In genomic region chr11:44564653-44565007, GRCh38 we compare ENCODE assay signal across 8 cellular contexts. TPM values are rescaled to one million over a fixed set of nuclear protein-coding genes. Genes with fewer than 3 reads are reported as not detected.
A peak's percentile ranks its signal among the peaks of the same experiment; 100 is the strongest.
DNase-seq lines count a peak whose midpoint lies in the region; ATAC-seq and TF ChIP-seq lines count a peak whose summit lies in the region.

No MANE protein-coding gene starts in this region.

- H3K27ac ChIP-seq in ascending aorta (peak overlapping the region; percentile 98 to 99), skeletal muscle tissue (ENCODE audit: low read depth, low read length) (peak overlapping the region; percentile 99)

- H3K27ac Mint-ChIP-seq in activated naive CD4-positive, alpha-beta T cell treated with anti-CD3 and anti-CD28 coated beads for 36 hours = peak overlapping the region; percentile 64

- H3K4me1 ChIP-seq in ascending aorta = peaks cover 14 to 43% of the 10 kb centered on the region in 2 donors
- H3K4me1 ChIP-seq in skeletal muscle tissue (ENCODE audit: control insufficient read depth in 3 of 3, insufficient read depth in 3 of 3, low read length in 3 of 3) = peaks cover 36 to 55% (median 41%) of the 10 kb centered on the region in 3 donors

- no peak for TF ChIP-seq CTCF in ascending aorta (IDR thresholded peaks at IDR 0.05)

- no peaks in the 10 kb centered on the region for H3K36me3 ChIP-seq in ascending aorta
- no peaks in the 10 kb centered on the region for H3K36me3 ChIP-seq in skeletal muscle tissue (ENCODE audit: control insufficient read depth in 3 of 3, insufficient read depth in 3 of 3, low read length in 3 of 3)

- CTCF ChIA-PET in activated naive CD4-positive, alpha-beta T cell treated with anti-CD3 and anti-CD28 coated beads for 36 hours (lab: Charles Lee) = interaction anchor here (0.9 to 3.0 kb wide), 5 partner anchors 8 to 53 kb away, joined by 3 to 20 read pairs (median 10); no protein-coding TSS in a partner anchor

- no peaks in the 10 kb centered on the region for H3K27me3 Mint-ChIP-seq in activated naive CD4-positive, alpha-beta T cell treated with anti-CD3 and anti-CD28 coated beads for 36 hours (ENCODE audit: low read depth)

- no peak for DNase-seq in activated naive CD4-positive, alpha-beta T cell treated with anti-CD3 and anti-CD28 coated beads for 36 hours
- DNase-seq in activated naive CD4-positive, alpha-beta T cell (lab: John Stamatoyannopoulos, UW) = no peak
- DNase-seq in NCI-H2171 (lab: John Stamatoyannopoulos, UW) = peak; percentile 45
- peak; percentile 84 to 97 for DNase-seq in ascending aorta (ENCODE audit: low spot score in 2 of 2)
- DNase-seq in GM19238 (ENCODE audit: insufficient read length, low spot score) = no peak

- peak overlapping the region; percentile 85 to 91 (median 87) for H3K9ac ChIP-seq in skeletal muscle tissue (ENCODE audit: low read depth in 1 of 3, low read length in 3 of 3)

- ATAC-seq in GM19023 (IDR thresholded peaks at IDR 0.05; ENCODE audit: unreplicated experiment) = no peak

- no peaks in the 10 kb centered on the region for H3K27me3 ChIP-seq in ascending aorta
- H3K27me3 ChIP-seq in skeletal muscle tissue (ENCODE audit: control insufficient read depth in 3 of 3, insufficient read depth in 3 of 3, low read length in 3 of 3) = no peaks in the 10 kb centered on the region

- H3K9me3 Mint-ChIP-seq in activated naive CD4-positive, alpha-beta T cell treated with anti-CD3 and anti-CD28 coated beads for 36 hours = no peaks in the 10 kb centered on the region

- H3K36me3 Mint-ChIP-seq in activated naive CD4-positive, alpha-beta T cell treated with anti-CD3 and anti-CD28 coated beads for 36 hours (ENCODE audit: low read depth) = peaks cover 18% of the 10 kb centered on the region

- H3K4me3 ChIP-seq in ascending aorta = peak overlapping the region; percentile 58 to 61
- peak overlapping the region; percentile 43; the same call in 1 of the 2 replicates for H3K4me3 ChIP-seq in iPS-18c (ENCODE audit: insufficient read depth, low read depth, low read length)
- peak overlapping the region; percentile 60 to 73 (median 69) for H3K4me3 ChIP-seq in skeletal muscle tissue (ENCODE audit: low read length in 3 of 3)

- peak overlapping the region; percentile 83 for H3K4me3 Mint-ChIP-seq in activated naive CD4-positive, alpha-beta T cell treated with anti-CD3 and anti-CD28 coated beads for 36 hours

- intact Hi-C loops in activated naive CD4-positive, alpha-beta T cell treated with anti-CD3 and anti-CD28 coated beads for 36 hours (cut with micrococcal nuclease) = loop anchor here (1.0 to 5.0 kb wide), 4 partner anchors 33 to 1283 kb away; partner anchors contain the start of gene CRY2
- intact Hi-C loops in ascending aorta (cut with DNase I) = loop anchor here (1.0 to 10.0 kb wide), 8 partner anchors 28 to 1558 kb away; partner anchors contain the start of gene PHF21A

- H3K9me3 ChIP-seq in ascending aorta = no peaks in the 10 kb centered on the region
- no peaks in the 10 kb centered on the region for H3K9me3 ChIP-seq in iPS-18c (ENCODE audit: control insufficient read depth, insufficient read depth, low read length)
- H3K9me3 ChIP-seq in skeletal muscle tissue (ENCODE audit: control insufficient read depth in 3 of 3, low read length in 3 of 3) = no peaks in the 10 kb centered on the region

- H3K4me1 Mint-ChIP-seq in activated naive CD4-positive, alpha-beta T cell treated with anti-CD3 and anti-CD28 coated beads for 36 hours (ENCODE audit: low read depth) = peaks cover 47% of the 10 kb centered on the region

RNA-seq across cellular contexts. Expression of gene CD82, which starts 0.8 kb away (rescaled TPM):
- total RNA-seq in activated naive CD4-positive, alpha-beta T cell treated with anti-CD3 and anti-CD28 coated beads for 36 hours = 100 to 1,000 TPM; 140 to 141 TPM
- total RNA-seq in ascending aorta (28.3 TPM), skeletal muscle tissue (35.5 TPM)

Comparison
In these comparisons a context has a peak if more than half of its experiments do, and no peak if none do; other contexts are left out.
1. DNase-seq: peak in NCI-H2171 (single experiment) and ascending aorta (2 of 2); none in activated naive CD4-positive, alpha-beta T cell treated with anti-CD3 and anti-CD28 coated beads for 36 hours (single experiment), activated naive CD4-positive, alpha-beta T cell (0 of 4) and GM19238 (single experiment).
2. Peak in every context shown above with its lines, with median percentiles within 50 percentile points of each other: H3K4me3 ChIP-seq.